ENCODE assay signal across 1 cellular context in genomic region chr1:61120998-61121397, GRCh38.
TF ChIP-seq lines count a peak whose summit lies in the region.

No MANE protein-coding gene starts in this region.

TF ChIP-seq in HEK293, 187 proteins besides CTCF, POLR2A, EP300 and RAD21 (continued from another document):
- TF ChIP-seq ZFHX2 (tag by site-specific recombination; conservative IDR thresholded peaks at IDR 0.05): no peak
- TF ChIP-seq ZNF311 (tag by site-specific recombination; IDR thresholded peaks at IDR 0.05; ENCODE audit: borderline replicate concordance): no peak
- peak; percentile 41; the same call in 1 of the 2 replicates for TF ChIP-seq IKZF3 (tag by site-specific recombination; IDR thresholded peaks at IDR 0.05)
- no peak for TF ChIP-seq BCL6B (tag by site-specific recombination; IDR thresholded peaks at IDR 0.05)
